13 cellular contexts compared by ENCODE assay signal in the genomic region with DNA sequence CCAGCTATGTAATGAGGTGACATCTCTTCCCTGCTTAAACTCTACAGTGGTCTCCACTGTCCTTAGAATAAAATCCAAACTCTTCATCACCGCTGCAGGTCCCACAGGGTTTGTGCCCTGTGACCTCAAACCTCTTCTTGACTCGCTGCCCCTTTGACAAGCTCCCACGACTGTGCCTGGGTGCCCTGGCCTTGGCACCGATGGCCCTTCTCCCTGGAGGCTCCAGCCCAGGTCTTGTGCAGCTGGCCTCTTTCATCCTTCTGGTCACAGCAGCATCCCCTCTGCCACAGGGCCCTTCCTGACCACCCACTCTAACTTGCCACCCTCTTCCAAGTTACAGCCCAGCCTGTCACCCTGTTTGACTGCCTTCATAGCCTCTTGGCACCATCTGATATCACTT.
A peak's percentile ranks its signal among the peaks of the same experiment; 100 is the strongest.
DNase-seq lines count a peak whose midpoint lies in the region; ATAC-seq and TF ChIP-seq lines count a peak whose summit lies in the region.
"Had no signal": no experiment of that assay in that cellular context is flagged by ENCODE, and none has a peak within 500 bp of the region (broad histone marks: within the 10 kb centered on the region; RNA-seq: fewer than 3 reads in every experiment).

No MANE protein-coding gene starts in this region.

- H3K36me3 ChIP-seq in left ventricle myocardium inferior (peaks cover 88% of the 10 kb centered on the region), osteoblast (ENCODE audit: insufficient read depth, low read length) (peaks cover 49% of the 10 kb centered on the region)

- H3K27ac Mint-ChIP-seq in chondrocyte (ENCODE audit: unreplicated experiment), result no peak overlapping the region
- H3K27ac Mint-ChIP-seq in HFFc6, result no peak overlapping the region
- H3K27ac Mint-ChIP-seq: B cell; CD4-positive, alpha-beta T cell had no signal

- H3K4me3 ChIP-seq in left ventricle myocardium inferior (no peak overlapping the region), osteoblast (ENCODE audit: insufficient read depth, low read length) (no peak overlapping the region)
- H3K4me3 ChIP-seq: GM23248 had no signal

- H3K27me3 Mint-ChIP-seq in chondrocyte (ENCODE audit: low read depth), result no peaks in the 10 kb centered on the region
- H3K27me3 Mint-ChIP-seq in HFFc6 (ENCODE audit: insufficient read depth), result no peaks in the 10 kb centered on the region; the same call in none of the 2 replicates
- H3K27me3 Mint-ChIP-seq: B cell; CD4-positive, alpha-beta T cell had no signal

- H4K20me1 ChIP-seq in osteoblast (ENCODE audit: insufficient read depth, low read length), result no peaks in the 10 kb centered on the region

- H3K4me1 Mint-ChIP-seq in chondrocyte (ENCODE audit: low read depth), result no peaks in the 10 kb centered on the region
- H3K4me1 Mint-ChIP-seq in HFFc6 (ENCODE audit: low read depth), result no peaks in the 10 kb centered on the region
- H3K4me1 Mint-ChIP-seq: B cell had no signal

- H3K9me3 Mint-ChIP-seq in chondrocyte (ENCODE audit: low read depth) (no peaks in the 10 kb centered on the region), HFFc6 (no peaks in the 10 kb centered on the region)
- H3K9me3 Mint-ChIP-seq: CD4-positive, alpha-beta T cell had no signal

- H3K27me3 ChIP-seq in left ventricle myocardium inferior (ENCODE audit: low read depth) (no peaks in the 10 kb centered on the region), osteoblast (ENCODE audit: insufficient read depth, low read length) (no peaks in the 10 kb centered on the region)

- intact Hi-C loops in Right ventricle myocardium inferior (cut with DNase I) (no loop called here), left ventricle myocardium inferior (cut with micrococcal nuclease) (no loop called here)

- H3K4me1 ChIP-seq in left ventricle myocardium inferior, result no peaks in the 10 kb centered on the region
- H3K4me1 ChIP-seq in osteoblast (ENCODE audit: insufficient read depth, low read length), result no peaks in the 10 kb centered on the region

- TF ChIP-seq CTCF in left ventricle myocardium inferior (IDR thresholded peaks at IDR 0.05; ENCODE audit: borderline replicate concordance) (no peak), chondrocyte (IDR thresholded peaks at IDR 0.05) (no peak), osteoblast (IDR thresholded peaks at IDR 0.05; ENCODE audit: extremely low read depth, low read depth, low read length) (no peak), HFFc6 (IDR thresholded peaks at IDR 0.05) (no peak)

- ATAC-seq in Right ventricle myocardium inferior (no peak), GM21526 (IDR thresholded peaks at IDR 0.05; ENCODE audit: low FRiP score, unreplicated experiment) (no peak)

- no peak overlapping the region for H3K4me2 ChIP-seq in osteoblast (ENCODE audit: insufficient read depth, low read length)

- H3K79me2 ChIP-seq in osteoblast (ENCODE audit: insufficient read depth, low read length), result no peaks in the 10 kb centered on the region

- no peaks in the 10 kb centered on the region for H3K9me3 ChIP-seq in left ventricle myocardium inferior (replicated peaks)
- no peaks in the 10 kb centered on the region for H3K9me3 ChIP-seq in osteoblast (ENCODE audit: low read depth, low read length)

- H3K4me3 Mint-ChIP-seq in chondrocyte (ENCODE audit: unreplicated experiment) (no peak overlapping the region), HFFc6 (no peak overlapping the region; the same call in 1 of the 2 replicates)
- H3K4me3 Mint-ChIP-seq: B cell; CD4-positive, alpha-beta T cell had no signal

- no peak overlapping the region for H2AFZ ChIP-seq in osteoblast (ENCODE audit: low read length)
- H2AFZ ChIP-seq: GM23248 had no signal

- DNase-seq in Right ventricle myocardium inferior (ENCODE audit: missing footprints) (peak; percentile 61), left ventricle myocardium inferior (no peak), chondrocyte (ENCODE audit: low spot score) (peak; percentile 47), osteoblast (ENCODE audit: insufficient read length, low spot score, missing footprints) (peak; percentile 66), 8988T (no peak), HFFc6 (no peak)
- DNase-seq: C1 segment of cervical spinal cord; Calu3; CD4-positive, alpha-beta T cell; DMS 273 treated with DMSO at 0.1 percent for 48 hours; GM23248 had no signal

- peaks cover 39% of the 10 kb centered on the region for H3K36me3 Mint-ChIP-seq in chondrocyte (ENCODE audit: low read depth)
- peaks cover 12% of the 10 kb centered on the region; the same call in 1 of the 2 replicates for H3K36me3 Mint-ChIP-seq in HFFc6 (ENCODE audit: low read depth)

- H3K27ac ChIP-seq in left ventricle myocardium inferior (replicated peaks) (no peak overlapping the region), osteoblast (ENCODE audit: low read depth, low read length) (no peak overlapping the region)
- H3K27ac ChIP-seq: GM23248 had no signal

Comparison
In these comparisons a context has a peak if more than half of its experiments do, and no peak if none do; other contexts are left out.
1. DNase-seq: peak in Right ventricle myocardium inferior (single experiment), chondrocyte (single experiment) and osteoblast (single experiment); none in left ventricle myocardium inferior (single experiment), 8988T (single experiment) and HFFc6 (single experiment).